Comparison of ENCODE assay signal across 31 cellular contexts in genomic region chr17:29034510-29034909, GRCh38. TPM values are rescaled to one million over a fixed set of nuclear protein-coding genes. Genes with fewer than 3 reads are reported as not detected.
"Had no signal": no experiment of that assay in that cellular context is flagged by ENCODE, and none has a peak within 500 bp of the region (broad histone marks: within the 10 kb centered on the region; RNA-seq: fewer than 3 reads in every experiment).

No MANE protein-coding gene starts in this region.

- H3K27me3 ChIP-seq: colonic mucosa had no signal

- FAIRE-seq: kidney had no signal

- H3K4me3 Mint-ChIP-seq: dendritic cell treated with granulocyte-macrophage colony-stimulating factor and Interleukin-4, amounts not matched to agents 40 ng/mL and 50 ng/mL, for 4 days; effector memory CD8-positive, alpha-beta T cell; immature natural killer cell; naive thymus-derived CD4-positive, alpha-beta T cell; natural killer cell had no signal

- H3K27ac ChIP-seq: colonic mucosa, epithelial cell of prostate, esophagus squamous epithelium, gastrocnemius medialis, heart right ventricle, left lung, lower lobe of right lung had no signal

- DNase-seq: colonic mucosa; cortex of kidney; effector CD8-positive, alpha-beta T cell; effector memory CD8-positive, alpha-beta T cell; erythroblast; esophagus squamous epithelium; foreskin fibroblast; foreskin melanocyte; gastrocnemius medialis; glutamatergic neuron; head of caudate nucleus; heart right ventricle; hippocampal formation; immature natural killer cell; islet precursor cell; kidney; kidney glomerular epithelial cell; left lung; left ventricle myocardium superior; lower lobe of right lung; mesenchymal stem cell; midbrain; naive thymus-derived CD4-positive, alpha-beta T cell; natural killer cell had no signal

- H3K27ac Mint-ChIP-seq: dendritic cell treated with granulocyte-macrophage colony-stimulating factor and Interleukin-4, amounts not matched to agents 40 ng/mL and 50 ng/mL, for 4 days; effector memory CD8-positive, alpha-beta T cell; immature natural killer cell; naive thymus-derived CD4-positive, alpha-beta T cell; natural killer cell had no signal

- H3K4me1 Mint-ChIP-seq: immature natural killer cell, natural killer cell had no signal

- H3K4me3 ChIP-seq: colonic mucosa, esophagus squamous epithelium, gastrocnemius medialis, heart right ventricle, left lung, lower lobe of right lung had no signal

- H3K4me1 ChIP-seq: colonic mucosa, gastrocnemius medialis, heart right ventricle, lower lobe of right lung had no signal

- H3K9me3 ChIP-seq: colonic mucosa, gastrocnemius medialis, lower lobe of right lung had no signal

- ATAC-seq: effector memory CD8-positive, alpha-beta T cell; esophagus mucosa; gastrocnemius medialis; heart right ventricle; left lung; left ventricle myocardium superior; lower lobe of right lung; naive thymus-derived CD4-positive, alpha-beta T cell; natural killer cell had no signal

- H3K36me3 ChIP-seq: colonic mucosa, esophagus squamous epithelium, gastrocnemius medialis, heart right ventricle, left lung, lower lobe of right lung had no signal

RNA-seq across cellular contexts. Expression of gene SEZ6, which starts 28.7 kb away (rescaled TPM):
- total RNA-seq: dermis microvascular lymphatic vessel endothelial cell, esophagus mucosa, esophagus squamous epithelium, gastrocnemius medialis, glomerular endothelial cell, heart right ventricle, kidney, left ventricle myocardium superior, lower leg skin, lower lobe of right lung, mucosa of gallbladder had no signal
- polyA plus RNA-seq: heart right ventricle had no signal
